8 cellular contexts compared by ENCODE assay signal in the genomic region with DNA sequence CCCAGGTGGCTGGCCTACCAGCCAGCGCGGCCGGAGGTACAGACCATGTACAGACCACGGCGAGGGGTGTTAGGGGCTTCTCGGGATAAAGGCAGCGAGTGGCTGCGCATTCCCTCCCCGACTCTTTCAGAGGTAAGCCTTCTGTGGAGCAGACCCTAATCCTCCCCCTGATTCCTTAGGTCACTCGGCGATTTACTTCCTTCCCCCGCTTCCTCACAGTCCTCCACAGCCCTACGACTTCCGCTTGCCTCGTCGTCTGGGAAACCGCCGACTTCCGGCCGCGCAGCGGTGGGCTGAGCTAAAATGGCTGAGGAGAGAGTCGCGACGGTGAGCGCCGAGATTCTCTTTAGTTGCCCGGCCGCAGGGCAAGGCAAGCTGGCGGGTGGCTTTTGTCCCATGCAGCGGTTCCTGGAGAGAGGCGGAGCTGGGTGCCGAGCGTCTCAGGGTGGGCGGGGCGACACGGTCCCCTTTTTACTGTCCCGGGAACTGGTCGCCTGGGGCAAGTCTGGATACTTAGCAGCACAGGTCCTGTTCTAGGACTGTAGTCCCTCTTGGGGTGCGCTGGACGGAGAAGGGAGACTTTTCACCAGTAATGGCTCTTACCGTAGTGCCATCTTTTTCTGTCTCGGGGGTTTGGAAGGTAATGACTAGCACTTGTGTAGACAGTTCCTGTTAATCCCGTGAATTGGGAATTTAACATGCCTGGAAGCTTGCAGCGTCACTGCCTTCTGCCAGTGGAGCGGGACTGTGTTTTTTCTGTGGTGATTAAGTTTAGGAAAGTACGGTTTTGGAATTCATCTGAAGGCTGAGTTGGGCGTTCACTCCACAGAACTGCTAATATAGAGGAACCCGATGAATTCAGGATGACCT. TPM values are rescaled to one million over a fixed set of nuclear protein-coding genes. Genes with fewer than 3 reads are reported as not detected.
DNase-seq lines count a peak whose midpoint lies in the region; ATAC-seq and TF ChIP-seq lines count a peak whose summit lies in the region.

A gene with protein sequence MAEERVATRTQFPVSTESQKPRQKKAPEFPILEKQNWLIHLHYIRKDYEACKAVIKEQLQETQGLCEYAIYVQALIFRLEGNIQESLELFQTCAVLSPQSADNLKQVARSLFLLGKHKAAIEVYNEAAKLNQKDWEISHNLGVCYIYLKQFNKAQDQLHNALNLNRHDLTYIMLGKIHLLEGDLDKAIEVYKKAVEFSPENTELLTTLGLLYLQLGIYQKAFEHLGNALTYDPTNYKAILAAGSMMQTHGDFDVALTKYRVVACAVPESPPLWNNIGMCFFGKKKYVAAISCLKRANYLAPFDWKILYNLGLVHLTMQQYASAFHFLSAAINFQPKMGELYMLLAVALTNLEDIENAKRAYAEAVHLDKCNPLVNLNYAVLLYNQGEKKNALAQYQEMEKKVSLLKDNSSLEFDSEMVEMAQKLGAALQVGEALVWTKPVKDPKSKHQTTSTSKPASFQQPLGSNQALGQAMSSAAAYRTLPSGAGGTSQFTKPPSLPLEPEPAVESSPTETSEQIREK (plus strand): TSS at position 283 of the 870 bp plus-strand sequence. CDS start 21 bp downstream, at position 304.
A gene with protein sequence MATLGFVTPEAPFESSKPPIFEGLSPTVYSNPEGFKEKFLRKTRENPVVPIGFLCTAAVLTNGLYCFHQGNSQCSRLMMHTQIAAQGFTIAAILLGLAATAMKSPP (minus strand): TSS at position 258 of the 870 bp plus-strand sequence. CDS start 9,808 bp downstream, outside the sequence.

- peak within 1 kb of the TSS; percentile 98 for H3K27ac Mint-ChIP-seq in chondrocyte (ENCODE audit: unreplicated experiment)

- H3K4me1 Mint-ChIP-seq in chondrocyte (ENCODE audit: low read depth), result peaks cover 11% of the 10 kb centered on the region

- H3K9me3 ChIP-seq in WERI-Rb-1 (ENCODE audit: severe bottlenecking), result no peaks in the 10 kb centered on the region

- peak within 1 kb of the TSS; percentile 90 for H3K4me3 ChIP-seq in WERI-Rb-1 (ENCODE audit: low read depth, low read length)

- no peaks in the 10 kb centered on the region for H3K27me3 ChIP-seq in WERI-Rb-1 (ENCODE audit: insufficient read depth, low read depth, severe bottlenecking)

- no peaks in the 10 kb centered on the region for H3K36me3 ChIP-seq in WERI-Rb-1

- peak; percentile 88 for DNase-seq in activated naive CD4-positive, alpha-beta T cell treated with Interleukin-2 at 50 U/mL for 16 hours
- DNase-seq in activated naive CD4-positive, alpha-beta T cell (lab: John Stamatoyannopoulos, UW), result no peak
- peak; percentile 95 for DNase-seq in WERI-Rb-1
- peak; percentile 95 for DNase-seq in chondrocyte (ENCODE audit: low spot score)
- DNase-seq in left kidney (ENCODE audit: low read depth, low spot score), result peak; percentile 98
- DNase-seq in stimulated activated CD4-positive, alpha-beta T cell treated with anti-CD3 and anti-CD28 coated beads, Interleukin-4, amount 100 ng/mL, for 1 hour, result peak; percentile 82
- DNase-seq in SIG-M5 (lab: John Stamatoyannopoulos, UW), result no peak

- TF ChIP-seq CTCF in WERI-Rb-1 (IDR thresholded peaks at IDR 0.05; ENCODE audit: low read depth, low read length), result no peak
- TF ChIP-seq CTCF in chondrocyte (IDR thresholded peaks at IDR 0.05), result no peak

- ATAC-seq in HG03196 (IDR thresholded peaks at IDR 0.05; ENCODE audit: unreplicated experiment), result peak; percentile 91

- H3K9me3 Mint-ChIP-seq in chondrocyte (ENCODE audit: low read depth), result no peaks in the 10 kb centered on the region

- peak within 1 kb of the TSS; percentile 95 for H3K27ac ChIP-seq in WERI-Rb-1

- no peaks in the 10 kb centered on the region for H3K36me3 Mint-ChIP-seq in chondrocyte (ENCODE audit: low read depth)

- no peaks in the 10 kb centered on the region for H3K27me3 Mint-ChIP-seq in chondrocyte (ENCODE audit: low read depth)

- peak within 1 kb of the TSS; percentile 89 for H3K4me3 Mint-ChIP-seq in chondrocyte (ENCODE audit: unreplicated experiment)

RNA-seq across cellular contexts. Expression of the first gene that starts in this region (rescaled TPM):
- 15.5 to 30.6 TPM (median 15.9 TPM) in 3 replicates for total RNA-seq in chondrocyte

RNA-seq across cellular contexts. Expression of the second gene that starts in this region (rescaled TPM):
- total RNA-seq in chondrocyte, result not detected in 3 replicates

Comparison
In these comparisons a context has a peak if more than half of its experiments do, and no peak if none do; other contexts are left out.
1. DNase-seq: peak in activated naive CD4-positive, alpha-beta T cell treated with Interleukin-2 at 50 U/mL for 16 hours (single experiment), WERI-Rb-1 (single experiment), chondrocyte (single experiment), left kidney (single experiment) and stimulated activated CD4-positive, alpha-beta T cell treated with anti-CD3 and anti-CD28 coated beads, Interleukin-4, amount 100 ng/mL, for 1 hour (single experiment); none in activated naive CD4-positive, alpha-beta T cell (0 of 4) and SIG-M5 (single experiment).